17 cellular contexts compared by ENCODE assay signal in genomic region chr4:102663073-102663472, GRCh38.
A peak's percentile ranks its signal among the peaks of the same experiment; 100 is the strongest.
DNase-seq lines count a peak whose midpoint lies in the region; ATAC-seq, FAIRE-seq and TF ChIP-seq lines count a peak whose summit lies in the region.
"Had no signal": no experiment of that assay in that cellular context is flagged by ENCODE, and none has a peak within 500 bp of the region (broad histone marks: within the 10 kb centered on the region; RNA-seq: fewer than 3 reads in every experiment).

No MANE protein-coding gene starts in this region.

- peaks cover 13% of the 10 kb centered on the region for H3K4me1 Mint-ChIP-seq in astrocyte (ENCODE audit: low read depth, unreplicated experiment)
- H3K4me1 Mint-ChIP-seq: naive thymus-derived CD4-positive, alpha-beta T cell; stimulated activated naive CD8-positive, alpha-beta T cell treated with anti-CD3 and anti-CD28 coated beads, Interleukin-15, amount 100 ng/mL, for 72 hours had no signal

- H3K9ac ChIP-seq in astrocyte (ENCODE audit: low read length), result no peak overlapping the region

- DNase-seq in Daoy (ENCODE audit: low read depth) (peak; percentile 26), MG63 (peak; percentile 33), astrocyte (ENCODE audit: low read depth) (peak; percentile 84), kidney glomerular epithelial cell (lab: John Stamatoyannopoulos, UW) (peak; percentile 15), anterior cingulate cortex (lab: John Stamatoyannopoulos, UW) (no peak), HT-29 (ENCODE audit: low spot score) (no peak)
- DNase-seq: activated CD4-positive, alpha-beta T cell treated with anti-CD3 and anti-CD28 coated beads for 1 hour; activated T-cell treated with anti-CD3 and anti-CD28 coated beads, Interleukin-2, amount 50 U/mL, for 1 hour; C1 segment of cervical spinal cord; naive thymus-derived CD4-positive, alpha-beta T cell; NCI-H1694 treated with DMSO at 0.1 percent for 48 hours; stimulated activated naive CD8-positive, alpha-beta T cell treated with anti-CD3 and anti-CD28 coated beads, Interleukin-15, amount 100 ng/mL, for 72 hours had no signal

- no peak overlapping the region for H3K4me3 Mint-ChIP-seq in astrocyte (ENCODE audit: unreplicated experiment)
- H3K4me3 Mint-ChIP-seq: naive thymus-derived CD4-positive, alpha-beta T cell; stimulated activated naive CD8-positive, alpha-beta T cell treated with anti-CD3 and anti-CD28 coated beads, Interleukin-15, amount 100 ng/mL, for 72 hours had no signal

- H3K9me3 ChIP-seq in MG63, result no peaks in the 10 kb centered on the region
- no peaks in the 10 kb centered on the region for H3K9me3 ChIP-seq in astrocyte (ENCODE audit: insufficient read depth, low read depth, low read length)
- H3K9me3 ChIP-seq: adrenal gland had no signal

- no peak for FAIRE-seq in astrocyte (lab: Jason Lieb, UNC)
- FAIRE-seq: G401.6 had no signal

- H3K27ac ChIP-seq in astrocyte (ENCODE audit: low read depth, low read length), result peak overlapping the region; percentile 65

- H4K20me1 ChIP-seq in astrocyte (ENCODE audit: insufficient read depth, low read length), result no peaks in the 10 kb centered on the region

- H3K9me3 Mint-ChIP-seq in astrocyte (ENCODE audit: unreplicated experiment), result no peaks in the 10 kb centered on the region
- H3K9me3 Mint-ChIP-seq: naive thymus-derived CD4-positive, alpha-beta T cell; stimulated activated naive CD8-positive, alpha-beta T cell treated with anti-CD3 and anti-CD28 coated beads, Interleukin-15, amount 100 ng/mL, for 72 hours had no signal

- H3K4me3 ChIP-seq in MG63 (no peak overlapping the region), astrocyte (ENCODE audit: insufficient read depth, low read depth, low read length) (no peak overlapping the region)
- H3K4me3 ChIP-seq: adrenal gland had no signal

- no peak overlapping the region for H3K27ac Mint-ChIP-seq in astrocyte (ENCODE audit: unreplicated experiment)
- H3K27ac Mint-ChIP-seq: naive thymus-derived CD4-positive, alpha-beta T cell; stimulated activated naive CD8-positive, alpha-beta T cell treated with anti-CD3 and anti-CD28 coated beads, Interleukin-15, amount 100 ng/mL, for 72 hours had no signal

- H3K4me1 ChIP-seq in astrocyte (ENCODE audit: insufficient read depth, low read length), result peaks cover 14% of the 10 kb centered on the region

- no peaks in the 10 kb centered on the region for H3K27me3 Mint-ChIP-seq in astrocyte (ENCODE audit: low read depth, unreplicated experiment)
- H3K27me3 Mint-ChIP-seq: naive thymus-derived CD4-positive, alpha-beta T cell; stimulated activated naive CD8-positive, alpha-beta T cell treated with anti-CD3 and anti-CD28 coated beads, Interleukin-15, amount 100 ng/mL, for 72 hours had no signal

- no peaks in the 10 kb centered on the region for H3K79me2 ChIP-seq in astrocyte (ENCODE audit: insufficient read depth, low read length)

- peak overlapping the region; percentile 58 for H2AFZ ChIP-seq in astrocyte (ENCODE audit: low read depth, low read length)

- H3K36me3 ChIP-seq in MG63 (no peaks in the 10 kb centered on the region), astrocyte (ENCODE audit: insufficient read depth, low read length) (no peaks in the 10 kb centered on the region)

- H3K4me2 ChIP-seq in astrocyte (ENCODE audit: low read length), result no peak overlapping the region

- ATAC-seq in GM21723 (IDR thresholded peaks at IDR 0.05; ENCODE audit: unreplicated experiment), result no peak
- ATAC-seq in GM21619 (IDR thresholded peaks at IDR 0.05; ENCODE audit: unreplicated experiment), result no peak
- ATAC-seq: left lobe of liver; naive thymus-derived CD4-positive, alpha-beta T cell; stimulated activated naive CD8-positive, alpha-beta T cell treated with anti-CD3 and anti-CD28 coated beads, Interleukin-15, amount 100 ng/mL, for 72 hours had no signal

- TF ChIP-seq CTCF in astrocyte (IDR thresholded peaks at IDR 0.05; ENCODE audit: insufficient read depth, low read depth, low read length), result no peak

- H3K27me3 ChIP-seq in MG63, result no peaks in the 10 kb centered on the region
- no peaks in the 10 kb centered on the region for H3K27me3 ChIP-seq in astrocyte (ENCODE audit: insufficient read depth, low read length)
- H3K27me3 ChIP-seq: adrenal gland had no signal

- peaks cover 5% of the 10 kb centered on the region for H3K36me3 Mint-ChIP-seq in astrocyte (ENCODE audit: low read depth, unreplicated experiment)

Comparison
In these comparisons a context has a peak if more than half of its experiments do, and no peak if none do; other contexts are left out.
1. DNase-seq: peak in Daoy (single experiment), MG63 (single experiment), astrocyte (single experiment) and kidney glomerular epithelial cell (single experiment); none in anterior cingulate cortex (0 of 58) and HT-29 (single experiment).